ENCODE assay signal across 1 cellular context in genomic region chr10:116270691-116271592, GRCh38.
TF ChIP-seq lines count a peak whose summit lies in the region.

No MANE protein-coding gene starts in this region.

TF ChIP-seq in SK-N-SH treated with all-trans-retinoic acid at 6 μM for 48 hours, 23 proteins besides CTCF, POLR2A, EP300 and RAD21 (continued from another document):
- TF ChIP-seq TSHZ2 (CRISPR knock-in tag; IDR thresholded peaks at IDR 0.05) (no peak), PATZ1 (CRISPR knock-in tag; IDR thresholded peaks at IDR 0.05; ENCODE audit: borderline replicate concordance) (no peak), ZNF565 (CRISPR knock-in tag; conservative IDR thresholded peaks at IDR 0.05; ENCODE audit: low read depth) (no peak), ARNTL (CRISPR knock-in tag; IDR thresholded peaks at IDR 0.05; ENCODE audit: borderline replicate concordance, low read depth) (no peak), ISL1 (CRISPR knock-in tag; IDR thresholded peaks at IDR 0.05) (no peak), OSR1 (CRISPR knock-in tag; IDR thresholded peaks at IDR 0.05) (no peak)
